In the genomic region with DNA sequence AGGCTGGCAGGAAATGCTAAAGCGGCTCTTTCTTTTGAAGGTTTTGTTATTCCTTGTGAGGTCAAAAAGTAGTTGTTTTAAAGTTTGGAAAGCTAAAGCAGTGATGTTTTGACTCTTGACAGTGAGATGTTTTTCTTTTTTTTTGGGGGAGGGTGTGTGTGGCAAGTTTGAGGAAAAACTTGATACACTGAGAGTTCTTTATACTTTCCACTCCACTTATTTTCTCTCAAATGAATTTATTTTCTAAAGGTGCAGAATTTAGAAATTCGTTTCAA, we compare ENCODE assay signal across 15 cellular contexts. TPM values are rescaled to one million over a fixed set of nuclear protein-coding genes. Genes with fewer than 3 reads are reported as not detected.
DNase-seq lines count a peak whose midpoint lies in the region; ATAC-seq and TF ChIP-seq lines count a peak whose summit lies in the region.
"Had no signal": no experiment of that assay in that cellular context is flagged by ENCODE, and none has a peak within 500 bp of the region (broad histone marks: within the 10 kb centered on the region; RNA-seq: fewer than 3 reads in every experiment).

No MANE protein-coding gene starts in this region.

- H3K27ac Mint-ChIP-seq in activated CD4-positive, alpha-beta T cell treated with anti-CD3 and anti-CD28 coated beads, Interleukin-2, amount 10 ng/mL, durations not matched to agents 24 days and 14 days: peak overlapping the region; percentile 79
- no peak overlapping the region for H3K27ac Mint-ChIP-seq in activated CD4-positive, alpha-beta T cell treated with anti-CD3 and anti-CD28 coated beads, Interleukin-2, amount 10 ng/mL, durations not matched to agents 7 days and 5 days
- peak overlapping the region; percentile 86 for H3K27ac Mint-ChIP-seq in MCF 10A (ENCODE audit: low read depth, unreplicated experiment)
- H3K27ac Mint-ChIP-seq: activated CD8-positive, alpha-beta T cell treated with anti-CD3 and anti-CD28 coated beads for 36 hours had no signal

- H3K27me3 Mint-ChIP-seq in activated CD4-positive, alpha-beta T cell treated with anti-CD3 and anti-CD28 coated beads, Interleukin-2, amount 10 ng/mL, durations not matched to agents 24 days and 14 days: no peaks in the 10 kb centered on the region
- no peaks in the 10 kb centered on the region for H3K27me3 Mint-ChIP-seq in activated CD4-positive, alpha-beta T cell treated with anti-CD3 and anti-CD28 coated beads, Interleukin-2, amount 10 ng/mL, durations not matched to agents 7 days and 5 days
- peaks cover 47% of the 10 kb centered on the region for H3K27me3 Mint-ChIP-seq in MCF 10A (ENCODE audit: insufficient read depth, unreplicated experiment)
- H3K27me3 Mint-ChIP-seq: activated CD8-positive, alpha-beta T cell treated with anti-CD3 and anti-CD28 coated beads for 36 hours; central memory CD8-positive, alpha-beta T cell had no signal

- DNase-seq in activated CD4-positive, alpha-beta T cell treated with anti-CD3 and anti-CD28 coated beads, Interleukin-2, amount 10 ng/mL, durations not matched to agents 24 days and 14 days: no peak
- DNase-seq in activated CD4-positive, alpha-beta T cell treated with anti-CD3 and anti-CD28 coated beads, Interleukin-2, amount 10 ng/mL, durations not matched to agents 7 days and 5 days: no peak
- DNase-seq in MCF 10A (ENCODE audit: unreplicated experiment) (no peak), thoracic aorta (ENCODE audit: low spot score) (no peak), spleen (no peak), HK-2 (ENCODE audit: unreplicated experiment) (no peak), posterior cingulate gyrus (no peak)
- DNase-seq: activated CD8-positive, alpha-beta T cell treated with anti-CD3 and anti-CD28 coated beads for 36 hours; NCI-H1092 treated with DMSO at 0.1 percent for 48 hours; NCI-H446; trophoblast cell had no signal

- no peaks in the 10 kb centered on the region for H3K36me3 Mint-ChIP-seq in activated CD4-positive, alpha-beta T cell treated with anti-CD3 and anti-CD28 coated beads, Interleukin-2, amount 10 ng/mL, durations not matched to agents 24 days and 14 days (ENCODE audit: low read depth)
- no peaks in the 10 kb centered on the region for H3K36me3 Mint-ChIP-seq in activated CD4-positive, alpha-beta T cell treated with anti-CD3 and anti-CD28 coated beads, Interleukin-2, amount 10 ng/mL, durations not matched to agents 7 days and 5 days (ENCODE audit: low read depth)
- H3K36me3 Mint-ChIP-seq in MCF 10A (ENCODE audit: insufficient read depth, unreplicated experiment): no peaks in the 10 kb centered on the region

- no peaks in the 10 kb centered on the region for H3K27me3 ChIP-seq in thoracic aorta (replicated peaks; ENCODE audit: insufficient read depth)
- H3K27me3 ChIP-seq in spleen (replicated peaks in 1 of 7): peaks cover 0 to 16% (median 0%) of the 10 kb centered on the region in 7 donors

- H3K36me3 ChIP-seq in mesodermal cell (ENCODE audit: control insufficient read depth, insufficient read depth, low read length) (peaks cover 3% of the 10 kb centered on the region), thoracic aorta (no peaks in the 10 kb centered on the region), spleen (no peaks in the 10 kb centered on the region)

- ATAC-seq in thoracic aorta (ENCODE audit: insufficient number of reproducible peaks, low FRiP score, low read depth): no peak
- ATAC-seq: activated CD8-positive, alpha-beta T cell treated with anti-CD3 and anti-CD28 coated beads for 36 hours; HepG2; sciatic nerve had no signal

- TF ChIP-seq POLR2A in spleen (IDR thresholded peaks at IDR 0.05): no peak

- no peaks in the 10 kb centered on the region for H3K9me3 ChIP-seq in mesodermal cell (ENCODE audit: control insufficient read depth, low read length)
- H3K9me3 ChIP-seq in thoracic aorta: no peaks in the 10 kb centered on the region
- H3K9me3 ChIP-seq in spleen: no peaks in the 10 kb centered on the region

- intact Hi-C loops in activated CD4-positive, alpha-beta T cell treated with anti-CD3 and anti-CD28 coated beads, Interleukin-2, amount 10 ng/mL, durations not matched to agents 24 days and 14 days (cut with micrococcal nuclease): loop anchor here (1.0 kb wide), 1 partner anchor 34 kb away; no protein-coding TSS in a partner anchor
- intact Hi-C loops in MCF 10A (cut with micrococcal nuclease) (no loop called here), spleen (cut with DNase I; ENCODE audit: low total_unique reads) (no loop called here), posterior cingulate gyrus (cut with DNase I) (loop anchor here (2.0 kb wide), 1 partner anchor 57 kb away; no protein-coding TSS in a partner anchor)

- H3K4me3 ChIP-seq in mesodermal cell (ENCODE audit: extremely low read depth, insufficient read depth, low read length, poor library complexity, severe bottlenecking): no peak overlapping the region
- H3K4me3 ChIP-seq in thoracic aorta: peak overlapping the region; percentile 50
- no peak overlapping the region for H3K4me3 ChIP-seq in spleen

- TF ChIP-seq CTCF in MCF 10A (IDR thresholded peaks at IDR 0.05; ENCODE audit: unreplicated experiment): no peak
- TF ChIP-seq CTCF in thoracic aorta (IDR thresholded peaks at IDR 0.05): no peak
- TF ChIP-seq CTCF in spleen (IDR thresholded peaks at IDR 0.05 in 8 of 11, conservative IDR thresholded peaks at IDR 0.05 in 3 of 11): no peak

- no peaks in the 10 kb centered on the region for H3K9me3 Mint-ChIP-seq in activated CD4-positive, alpha-beta T cell treated with anti-CD3 and anti-CD28 coated beads, Interleukin-2, amount 10 ng/mL, durations not matched to agents 24 days and 14 days
- H3K9me3 Mint-ChIP-seq in activated CD4-positive, alpha-beta T cell treated with anti-CD3 and anti-CD28 coated beads, Interleukin-2, amount 10 ng/mL, durations not matched to agents 7 days and 5 days: no peaks in the 10 kb centered on the region
- no peaks in the 10 kb centered on the region for H3K9me3 Mint-ChIP-seq in MCF 10A (ENCODE audit: unreplicated experiment)
- H3K9me3 Mint-ChIP-seq: activated CD8-positive, alpha-beta T cell treated with anti-CD3 and anti-CD28 coated beads for 36 hours; central memory CD8-positive, alpha-beta T cell had no signal

- BruUV-seq in MCF 10A (replicated peaks; lab: Mats Ljungman, UMichigan): no TSS peak

- H3K4me1 Mint-ChIP-seq in activated CD4-positive, alpha-beta T cell treated with anti-CD3 and anti-CD28 coated beads, Interleukin-2, amount 10 ng/mL, durations not matched to agents 24 days and 14 days: peaks cover 2% of the 10 kb centered on the region
- H3K4me1 Mint-ChIP-seq in activated CD4-positive, alpha-beta T cell treated with anti-CD3 and anti-CD28 coated beads, Interleukin-2, amount 10 ng/mL, durations not matched to agents 7 days and 5 days: peaks cover 6% of the 10 kb centered on the region
- H3K4me1 Mint-ChIP-seq in MCF 10A (ENCODE audit: insufficient read depth, unreplicated experiment): peaks cover 6% of the 10 kb centered on the region
- H3K4me1 Mint-ChIP-seq: central memory CD8-positive, alpha-beta T cell had no signal

- POLR2A ChIA-PET in activated CD4-positive, alpha-beta T cell treated with anti-CD3 and anti-CD28 coated beads, Interleukin-2, amount 10 ng/mL, durations not matched to agents 7 days and 5 days (lab: Charles Lee): no interaction called here
- POLR2A ChIA-PET in MCF 10A (lab: Yijun Ruan, JAX): interaction anchor here (1.5 to 7.8 kb wide), 3 partner anchors 10 to 21 kb away, joined by 5 to 142 read pairs (median 79); a partner anchor contains a TSS

- H3K4me3 Mint-ChIP-seq in activated CD4-positive, alpha-beta T cell treated with anti-CD3 and anti-CD28 coated beads, Interleukin-2, amount 10 ng/mL, durations not matched to agents 24 days and 14 days: no peak overlapping the region
- H3K4me3 Mint-ChIP-seq in activated CD4-positive, alpha-beta T cell treated with anti-CD3 and anti-CD28 coated beads, Interleukin-2, amount 10 ng/mL, durations not matched to agents 7 days and 5 days: no peak overlapping the region
- H3K4me3 Mint-ChIP-seq in MCF 10A (ENCODE audit: unreplicated experiment): peak overlapping the region; percentile 57
- H3K4me3 Mint-ChIP-seq: activated CD8-positive, alpha-beta T cell treated with anti-CD3 and anti-CD28 coated beads for 36 hours; central memory CD8-positive, alpha-beta T cell had no signal

- H3K27ac ChIP-seq in mesodermal cell (ENCODE audit: low read depth, low read length, severe bottlenecking): peak overlapping the region; percentile 23
- H3K27ac ChIP-seq in thoracic aorta: peak overlapping the region; percentile 65 to 79
- H3K27ac ChIP-seq in spleen: peak overlapping the region in 3 of 8 donors; percentile 15 to 28 (median 17)

- CTCF ChIA-PET in activated CD4-positive, alpha-beta T cell treated with anti-CD3 and anti-CD28 coated beads, Interleukin-2, amount 10 ng/mL, durations not matched to agents 7 days and 5 days (lab: Charles Lee): no interaction called here
- CTCF ChIA-PET in MCF 10A (lab: Yijun Ruan, JAX): interaction anchor here (0.7 kb wide), 1 partner anchor 254 kb away, joined by 3 read pairs; no protein-coding TSS in a partner anchor

- peaks cover 32% of the 10 kb centered on the region for H3K4me1 ChIP-seq in mesodermal cell (ENCODE audit: control insufficient read depth, insufficient read depth, low read length, poor library complexity, severe bottlenecking)
- H3K4me1 ChIP-seq in thoracic aorta (ENCODE audit: control insufficient read depth in 1 of 2, low read depth in 2 of 2): peaks cover 5 to 43% of the 10 kb centered on the region in 2 donors
- no peaks in the 10 kb centered on the region for H3K4me1 ChIP-seq in spleen

- WGBS in mesodermal cell (ENCODE audit: insufficient coverage in 2 of 2), 2 experiments: no CpG with 5 or more reads among the region's 2 CpGs
- WGBS in spleen, 5 donors: 25 to 48% (median 34%) methylated on average over 2 of the region's 2 CpGs

RNA-seq across cellular contexts. Expression of a gene that starts 22.7 kb away (rescaled TPM):
- total RNA-seq in activated CD4-positive, alpha-beta T cell treated with anti-CD3 and anti-CD28 coated beads, Interleukin-2, amount 10 ng/mL, durations not matched to agents 24 days and 14 days: 5.1 and 6.5 TPM in 2 replicates
- total RNA-seq in activated CD4-positive, alpha-beta T cell treated with anti-CD3 and anti-CD28 coated beads, Interleukin-2, amount 10 ng/mL, durations not matched to agents 7 days and 5 days: under 1 TPM; 0.29 to 0.30 TPM
- total RNA-seq in MCF 10A (2022): 127 and 147 TPM in 2 replicates
- polyA plus RNA-seq in mesodermal cell (2013, experiment 1 of 2): 186 TPM
- polyA plus RNA-seq in mesodermal cell (2013, experiment 2 of 2): 173 TPM
- total RNA-seq in thoracic aorta: 100 to 1,000 TPM; 466 to 474 TPM
- 100 to 1,000 TPM in 6 of 7 donors, 10 to 100 TPM in 1; 82.0 to 159 (median 120) TPM for total RNA-seq in spleen
- 10 to 100 TPM; 20.3 to 57.0 (median 23.7) TPM for polyA plus RNA-seq in spleen

Comparison
In these comparisons a context has a peak if more than half of its experiments do, and no peak if none do; other contexts are left out.
1. RNA of a gene that starts 22.7 kb away (total RNA-seq): 466 to 474 TPM in thoracic aorta, 127 to 147 TPM in MCF 10A and 82.0 to 159 TPM in spleen; 5.1 to 6.5 TPM in activated CD4-positive, alpha-beta T cell treated with anti-CD3 and anti-CD28 coated beads, Interleukin-2, amount 10 ng/mL, durations not matched to agents 24 days and 14 days and 0.29 to 0.30 TPM in activated CD4-positive, alpha-beta T cell treated with anti-CD3 and anti-CD28 coated beads, Interleukin-2, amount 10 ng/mL, durations not matched to agents 7 days and 5 days; every median in the first group is over 10 times any median in the second.
2. intact Hi-C loops: an anchor here in activated CD4-positive, alpha-beta T cell treated with anti-CD3 and anti-CD28 coated beads, Interleukin-2, amount 10 ng/mL, durations not matched to agents 24 days and 14 days (1.0 kb wide) and posterior cingulate gyrus (2.0 kb wide); none called in MCF 10A and spleen.